ENCODE assay signal across 32 cellular contexts in the genomic region with DNA sequence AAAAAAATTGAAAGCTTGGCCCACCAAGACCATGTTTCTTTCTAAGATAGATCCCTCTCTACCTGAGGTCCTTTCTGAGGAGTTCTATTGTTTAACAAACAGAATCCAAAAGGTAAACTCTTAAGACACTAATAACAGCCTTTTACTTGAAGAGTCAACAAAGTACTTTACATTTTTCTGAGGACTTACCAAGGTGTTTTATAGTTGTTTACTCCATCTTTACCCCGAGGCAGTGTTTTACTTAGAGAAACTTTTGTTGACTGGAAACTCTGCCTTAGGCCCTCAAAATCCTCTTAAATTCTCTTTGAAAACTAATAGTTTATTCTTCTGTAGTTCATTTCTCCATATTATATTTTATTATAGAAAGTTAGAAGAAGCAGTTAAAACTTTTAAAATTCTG. TPM values are rescaled to one million over a fixed set of nuclear protein-coding genes. Genes with fewer than 3 reads are reported as not detected.
"Had no signal": no experiment of that assay in that cellular context is flagged by ENCODE, and none has a peak within 500 bp of the region (broad histone marks: within the 10 kb centered on the region; RNA-seq: fewer than 3 reads in every experiment).

No MANE protein-coding gene starts in this region.

- ATAC-seq: activated CD8-positive, alpha-beta T cell treated with anti-CD3 and anti-CD28 coated beads for 36 hours; activated naive CD4-positive, alpha-beta T cell treated with anti-CD3 and anti-CD28 coated beads, Interleukin-2, amount 50 U/mL, for 72 hours; activated T-cell treated with anti-CD3 and anti-CD28 coated beads, Interleukin-2, amount 50 U/mL, for 4 hours; activated T-cell treated with anti-CD3 and anti-CD28 coated beads, Interleukin-2, amount 50 U/mL, for 72 hours; activated T-helper 17 cell treated with anti-CD3 and anti-CD28 coated beads, Interleukin-2, amount 50 U/mL, for 72 hours; T-cell; T-helper 17 cell had no signal

- DNase-seq: activated B cell treated with CpG ODN at 0.5 μM for 24 hours; activated CD4-positive, alpha-beta memory T cell treated with anti-CD3 and anti-CD28 coated beads for 36 hours; activated CD4-positive, alpha-beta T cell treated with anti-CD3 and anti-CD28 coated beads for 4 hours; activated CD4-positive, alpha-beta T cell treated with anti-CD3 and anti-CD28 coated beads, Interleukin-2, amount 10 ng/mL, durations not matched to agents 24 days and 14 days; activated CD4-positive, alpha-beta T cell treated with anti-CD3 and anti-CD28 coated beads, Interleukin-2, amount 50 U/mL, for 1 hour; activated CD4-positive, alpha-beta T cell treated with anti-CD3 and anti-CD28 coated beads, Interleukin-2, amount 50 U/mL, for 4 hours; activated CD4-positive, CD25-positive, alpha-beta regulatory T cell treated with anti-CD3 and anti-CD28 coated beads, Interleukin-2, amount 50 U/mL, for 72 hours; activated CD8-positive, alpha-beta memory T cell treated with anti-CD3 and anti-CD28 coated beads, Interleukin-2, amount 50 U/mL, for 4 hours; activated CD8-positive, alpha-beta T cell treated with anti-CD3 and anti-CD28 coated beads for 36 hours; activated effector memory CD4-positive, alpha-beta T cell treated with anti-CD3 and anti-CD28 coated beads, Interleukin-2, amount 50 U/mL, for 16 hours; activated gamma-delta T cell treated with Interleukin-2 at 50 U/mL for 16 hours; activated naive CD4-positive, alpha-beta T cell; activated naive CD4-positive, alpha-beta T cell treated with anti-CD3 and anti-CD28 coated beads for 36 hours; activated naive CD4-positive, alpha-beta T cell treated with anti-CD3 and anti-CD28 coated beads, Interleukin-2, amount 50 U/mL, for 16 hours; activated naive CD8-positive, alpha-beta T cell treated with anti-CD3 and anti-CD28 coated beads for 36 hours; activated T-cell treated with anti-CD3 and anti-CD28 coated beads for 4 hours; activated T-cell treated with anti-CD3 and anti-CD28 coated beads, Interleukin-2, amount 50 U/mL, for 1 hour; activated T-cell treated with anti-CD3 and anti-CD28 coated beads, Interleukin-2, amount 50 U/mL, for 4 hours; activated T-cell treated with anti-CD3 and anti-CD28 coated beads, Interleukin-2, amount 50 U/mL, for 72 hours; adrenal gland; amniotic stem cell; aorta; central memory CD4-positive, alpha-beta T cell; T-cell; T-helper 17 cell; T1000 had no signal

- H3K4me3 ChIP-seq: adrenal gland had no signal

RNA-seq across cellular contexts. Expression of gene NOX4, which starts 49.7 kb away (rescaled TPM):
- total RNA-seq: activated B cell treated with CpG ODN at 0.5 μM for 24 hours; activated CD4-positive, alpha-beta memory T cell treated with anti-CD3 and anti-CD28 coated beads for 36 hours; activated CD4-positive, alpha-beta T cell treated with anti-CD3 and anti-CD28 coated beads, Interleukin-2, amount 10 ng/mL, durations not matched to agents 24 days and 14 days; activated CD8-positive, alpha-beta memory T cell treated with anti-CD3 and anti-CD28 coated beads for 36 hours; activated CD8-positive, alpha-beta T cell treated with anti-CD3 and anti-CD28 coated beads for 36 hours; activated naive CD4-positive, alpha-beta T cell treated with anti-CD3 and anti-CD28 coated beads for 36 hours; activated naive CD4-positive, alpha-beta T cell treated with anti-CD3 and anti-CD28 coated beads, Interleukin-2, amount 50 U/mL, for 72 hours; activated naive CD8-positive, alpha-beta T cell treated with anti-CD3 and anti-CD28 coated beads for 36 hours; activated T-cell treated with anti-CD3 and anti-CD28 coated beads, Interleukin-2, amount 50 U/mL, for 4 hours; activated T-cell treated with anti-CD3 and anti-CD28 coated beads, Interleukin-2, amount 50 U/mL, for 72 hours; activated T-helper 1 cell treated with anti-CD3 and anti-CD28 coated beads, Interleukin-12 subunit alpha, Interleukin-12 subunit beta, Interleukin-2, Interleukin-4 antibody, amounts not matched to agents 30 ng/mL and 10 ng/mL and 1 ng/mL, durations not matched to agents 14 hours and 24 hours and 36 hours; activated T-helper 17 cell treated with anti-CD3 and anti-CD28 coated beads, Interleukin-2, amount 50 U/mL, for 72 hours; T-cell; T-helper 1 cell treated with Interleukin-12 subunit alpha and Interleukin-12 subunit beta and Interleukin-4 antibody, amounts not matched to agents 30 ng/mL and 1 ng/mL, for 36 hours; T-helper 17 cell; T-helper 2 cell treated with Interferon-gamma antibody and Interleukin-4, amounts not matched to agents 100 ng/mL and 5 ng/mL, for 36 hours had no signal
